Comparison of ENCODE assay signal across 1 cellular context in genomic region chr1:240831191-240831631, GRCh38.
TF ChIP-seq lines count a peak whose summit lies in the region.

No MANE protein-coding gene starts in this region.

TF ChIP-seq in endothelial cell of umbilical vein, 7 proteins besides CTCF, POLR2A, EP300 and RAD21 (continued from another document):
- TF ChIP-seq JUN (IDR thresholded peaks at IDR 0.05; ENCODE audit: borderline replicate concordance, insufficient read depth, insufficient read length, low read depth) (peak; percentile 40), GATA2 (IDR thresholded peaks at IDR 0.05; ENCODE audit: insufficient read depth, insufficient read length, low read depth, low read length) (peak; percentile 87)
